ENCODE assay signal across 8 cellular contexts in genomic region chr3:49171775-49172500, GRCh38. TPM values are rescaled to one million over a fixed set of nuclear protein-coding genes. Genes with fewer than 3 reads are reported as not detected.
DNase-seq lines count a peak whose midpoint lies in the region; ATAC-seq and TF ChIP-seq lines count a peak whose summit lies in the region.

No MANE protein-coding gene starts in this region.

- peak overlapping the region; percentile 51 to 69 for H3K4me3 ChIP-seq in body of pancreas
- peak overlapping the region; percentile 80 for H3K4me3 ChIP-seq in lung
- peak overlapping the region; percentile 54 to 89 (median 66) for H3K4me3 ChIP-seq in tibial nerve

- H3K36me3 ChIP-seq in body of pancreas (replicated peaks in 1 of 2; ENCODE audit: insufficient read depth in 1 of 2, low read depth in 2 of 2) (no peaks in the 10 kb centered on the region), lung (ENCODE audit: control insufficient read depth in 2 of 2, insufficient read depth in 2 of 2, low read length in 2 of 2) (peaks cover 0 to 16% of the 10 kb centered on the region in 2 donors), tibial nerve (peaks cover 0 to 31% (median 0%) of the 10 kb centered on the region in 3 donors)

- TF ChIP-seq POLR2A in body of pancreas (IDR thresholded peaks at IDR 0.05) (no peak), tibial nerve (IDR thresholded peaks at IDR 0.05) (no peak)

- no peak for DNase-seq in activated T-cell treated with anti-CD3 and anti-CD28 coated beads, Interleukin-2, amount 50 U/mL, for 4 hours
- no peak for DNase-seq in activated T-cell treated with anti-CD3 and anti-CD28 coated beads, Interleukin-2, amount 50 U/mL, for 48 hours
- no peak for DNase-seq in body of pancreas
- no peak for DNase-seq in lung (ENCODE audit: low spot score)
- DNase-seq in tibial nerve (ENCODE audit: low spot score in 2 of 2): no peak
- no peak for DNase-seq in NCI-H2171 treated with DMSO at 0.1 percent for 48 hours (lab: John Stamatoyannopoulos, UW)
- no peak for DNase-seq in DMS153 (lab: John Stamatoyannopoulos, UW)

- peaks cover 18% of the 10 kb centered on the region for H3K4me1 Mint-ChIP-seq in activated T-cell treated with anti-CD3 and anti-CD28 coated beads, Interleukin-2, amount 50 U/mL, for 4 hours (ENCODE audit: low read depth)

- H3K36me3 Mint-ChIP-seq in activated T-cell treated with anti-CD3 and anti-CD28 coated beads, Interleukin-2, amount 50 U/mL, for 4 hours (ENCODE audit: insufficient read depth): no peaks in the 10 kb centered on the region

- H3K4me1 ChIP-seq in body of pancreas: peaks cover 36% of the 10 kb centered on the region
- H3K4me1 ChIP-seq in lung (ENCODE audit: control insufficient read depth in 2 of 2, insufficient read depth in 2 of 2, low read length in 2 of 2): peaks cover 7 to 22% of the 10 kb centered on the region in 2 donors
- H3K4me1 ChIP-seq in tibial nerve: peaks cover 0 to 46% (median 29%) of the 10 kb centered on the region in 4 donors

- H3K27ac ChIP-seq in body of pancreas: peak overlapping the region; percentile 39 to 81 (median 59)
- H3K27ac ChIP-seq in lung (ENCODE audit: low read depth in 1 of 2, low read length in 1 of 2): peak overlapping the region; percentile 82 to 94
- peak overlapping the region; percentile 47 to 91 (median 81) for H3K27ac ChIP-seq in tibial nerve

- H3K27me3 Mint-ChIP-seq in activated T-cell treated with anti-CD3 and anti-CD28 coated beads, Interleukin-2, amount 50 U/mL, for 4 hours (ENCODE audit: low read depth): no peaks in the 10 kb centered on the region

- 26 to 57% methylated on average over 3 to 7 of the region's 7 CpGs for WGBS in body of pancreas, 2 donors
- 20 to 36% methylated on average over 7 of the region's 7 CpGs for WGBS in lung, 2 donors
- 11 to 15% methylated on average over 7 of the region's 7 CpGs for WGBS in tibial nerve, 2 donors

- no peak for TF ChIP-seq CTCF in body of pancreas (IDR thresholded peaks at IDR 0.05)
- TF ChIP-seq CTCF in lung (IDR thresholded peaks at IDR 0.05; ENCODE audit: control extremely low read depth, extremely low read depth): no peak
- TF ChIP-seq CTCF in tibial nerve (IDR thresholded peaks at IDR 0.05): no peak

- no peaks in the 10 kb centered on the region for H3K9me3 ChIP-seq in body of pancreas
- no peaks in the 10 kb centered on the region for H3K9me3 ChIP-seq in lung (ENCODE audit: control insufficient read depth in 2 of 2, insufficient read depth in 1 of 2, low read length in 1 of 2)
- H3K9me3 ChIP-seq in tibial nerve: no peaks in the 10 kb centered on the region

- H3K4me3 Mint-ChIP-seq in activated T-cell treated with anti-CD3 and anti-CD28 coated beads, Interleukin-2, amount 50 U/mL, for 4 hours: peak overlapping the region; percentile 82

- H3K9me3 Mint-ChIP-seq in activated T-cell treated with anti-CD3 and anti-CD28 coated beads, Interleukin-2, amount 50 U/mL, for 4 hours: no peaks in the 10 kb centered on the region

- no peak for TF ChIP-seq EP300 in tibial nerve (IDR thresholded peaks at IDR 0.05)

- no peak for ATAC-seq in activated T-cell treated with anti-CD3 and anti-CD28 coated beads, Interleukin-2, amount 50 U/mL, for 4 hours
- ATAC-seq in body of pancreas (no peak), lung (ENCODE audit: insufficient read depth, low FRiP score) (no peak), HG02938 (IDR thresholded peaks at IDR 0.05; ENCODE audit: unreplicated experiment) (no peak)

- H3K27me3 ChIP-seq in body of pancreas: no peaks in the 10 kb centered on the region
- H3K27me3 ChIP-seq in lung (ENCODE audit: control insufficient read depth, insufficient read depth): no peaks in the 10 kb centered on the region
- no peaks in the 10 kb centered on the region for H3K27me3 ChIP-seq in tibial nerve

- intact Hi-C loops in body of pancreas (cut with DNase I): loop anchor here (10.0 kb wide), 1 partner anchor 103 kb away; the partner anchor contains the start of gene C3orf62

RNA-seq across cellular contexts. Expression of gene KLHDC8B, which starts 0.5 kb away (rescaled TPM):
- total RNA-seq in activated T-cell treated with anti-CD3 and anti-CD28 coated beads, Interleukin-2, amount 50 U/mL, for 4 hours: 1 to 10 TPM; 2.6 to 3.6 (median 3.5) TPM
- total RNA-seq in body of pancreas (10 to 100 TPM; 19.5 to 22.1 TPM), lung (10 to 100 TPM; 29.6 to 32.0 TPM), tibial nerve (10 to 100 TPM; 20.8 to 33.1 (median 29.7) TPM)
- 10 to 100 TPM; 19.4 to 32.5 TPM for polyA plus RNA-seq in lung

RNA-seq across cellular contexts. Expression of gene CCDC71, which starts 5.8 kb away (rescaled TPM):
- total RNA-seq in activated T-cell treated with anti-CD3 and anti-CD28 coated beads, Interleukin-2, amount 50 U/mL, for 4 hours: 10 to 100 TPM; 24.8 to 29.2 (median 27.0) TPM
- total RNA-seq in body of pancreas: 10 to 100 TPM; 15.5 to 19.5 TPM
- 10 to 100 TPM; 13.9 to 23.8 TPM for total RNA-seq in lung
- polyA plus RNA-seq in lung: 10 to 100 TPM; 16.3 to 29.3 TPM
- 10 to 100 TPM; 30.4 to 38.3 (median 36.3) TPM for total RNA-seq in tibial nerve

RNA-seq across cellular contexts. Expression of gene LAMB2, which starts 39.1 kb away (rescaled TPM):
- total RNA-seq in activated T-cell treated with anti-CD3 and anti-CD28 coated beads, Interleukin-2, amount 50 U/mL, for 4 hours: 1 to 10 TPM; 1.6 to 2.4 (median 2.0) TPM
- 100 to 1,000 TPM; 204 to 337 TPM for total RNA-seq in body of pancreas
- 100 to 1,000 TPM; 291 to 616 TPM for total RNA-seq in lung
- polyA plus RNA-seq in lung: 100 to 1,000 TPM; 153 to 331 TPM
- total RNA-seq in tibial nerve: 100 to 1,000 TPM; 589 to 844 (median 649) TPM

RNA-seq across cellular contexts. Expression of gene USP19, which starts 51.3 kb away (rescaled TPM):
- total RNA-seq in activated T-cell treated with anti-CD3 and anti-CD28 coated beads, Interleukin-2, amount 50 U/mL, for 4 hours: 10 to 100 TPM; 68.2 to 75.9 (median 75.1) TPM
- total RNA-seq in body of pancreas: 10 to 100 TPM; 30.6 to 33.6 TPM
- total RNA-seq in lung: 10 to 100 TPM; 49.9 to 63.1 TPM
- 10 to 100 TPM; 20.3 to 30.2 TPM for polyA plus RNA-seq in lung
- 100 to 1,000 TPM in 1 of 4 donors, 10 to 100 TPM in 3; 72.3 to 113 (median 83.6) TPM for total RNA-seq in tibial nerve

Comparison
In these comparisons a context has a peak if more than half of its experiments do, and no peak if none do; other contexts are left out.
1. RNA of gene KLHDC8B, which starts 0.5 kb away (total RNA-seq): 29.6 to 32.0 TPM in lung, 20.8 to 33.1 TPM in tibial nerve and 19.5 to 22.1 TPM in body of pancreas; 2.6 to 3.6 TPM in activated T-cell treated with anti-CD3 and anti-CD28 coated beads, Interleukin-2, amount 50 U/mL, for 4 hours; every median in the first group is over 4 times any median in the second.
2. RNA of gene LAMB2, which starts 39.1 kb away (total RNA-seq): 589 to 844 TPM in tibial nerve, 291 to 616 TPM in lung and 204 to 337 TPM in body of pancreas; 1.6 to 2.4 TPM in activated T-cell treated with anti-CD3 and anti-CD28 coated beads, Interleukin-2, amount 50 U/mL, for 4 hours; every median in the first group is over 10 times any median in the second.
3. Peak in every context shown above with its lines, with median percentiles within 50 percentile points of each other: H3K27ac ChIP-seq and H3K4me3 ChIP-seq.